In the genomic region with DNA sequence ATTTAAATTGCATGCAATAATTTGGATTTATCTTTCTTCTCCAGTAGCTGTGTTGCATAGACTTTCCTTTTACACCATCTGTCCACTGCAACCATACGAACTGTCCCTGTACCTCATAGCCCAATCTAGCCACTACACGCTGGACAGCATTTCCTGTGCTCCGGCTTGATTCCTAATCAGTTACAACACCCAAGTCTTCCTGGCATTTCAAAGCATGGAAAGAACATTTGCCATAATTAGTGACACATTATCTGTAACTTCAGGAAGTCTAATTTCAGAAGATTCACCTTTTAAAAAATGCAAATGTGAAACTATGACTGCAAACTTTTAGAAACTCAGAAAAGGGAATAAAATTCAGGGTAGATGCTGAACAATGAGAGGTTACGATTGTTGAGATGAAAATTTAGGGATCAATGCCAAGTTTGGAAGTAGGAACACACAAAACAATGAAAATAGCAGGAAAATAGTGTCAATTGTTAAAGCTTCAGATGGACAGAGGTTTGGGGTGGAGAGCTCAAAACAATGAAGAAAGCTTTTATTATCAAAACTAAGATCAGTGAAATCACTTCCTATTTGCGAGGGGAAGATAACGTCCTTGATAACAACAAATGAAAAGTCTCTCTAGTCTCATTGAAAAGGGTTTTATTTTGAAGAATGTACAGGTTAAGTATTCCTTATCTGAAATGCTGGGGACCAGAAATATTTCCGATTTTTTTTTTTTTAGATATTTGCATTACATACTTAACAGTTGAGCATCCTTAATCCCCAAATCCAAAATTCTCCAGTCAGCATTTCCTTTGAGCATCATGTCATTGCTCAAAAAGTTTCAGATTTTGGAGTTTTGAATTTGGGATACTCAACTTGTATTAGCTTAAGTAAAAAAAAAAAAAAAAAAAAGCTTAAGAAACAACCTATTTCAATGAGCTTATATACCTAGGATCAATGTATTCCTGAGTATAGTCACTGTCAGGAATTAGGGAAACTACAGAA, we compare ENCODE assay signal across 13 cellular contexts.
DNase-seq lines count a peak whose midpoint lies in the region; ATAC-seq and TF ChIP-seq lines count a peak whose summit lies in the region.
"Had no signal": no experiment of that assay in that cellular context is flagged by ENCODE, and none has a peak within 500 bp of the region (broad histone marks: within the 10 kb centered on the region; RNA-seq: fewer than 3 reads in every experiment).

No MANE protein-coding gene starts in this region.

- H2BK5ac ChIP-seq in trophoblast cell (ENCODE audit: low read depth, low read length, poor library complexity): no peak overlapping the region

- no peaks in the 10 kb centered on the region for H4K20me1 ChIP-seq in Loucy (ENCODE audit: insufficient read depth, low read length, poor library complexity, severe bottlenecking)

- H3K79me2 ChIP-seq in Loucy (ENCODE audit: insufficient read depth, low read length) (no peaks in the 10 kb centered on the region), trophoblast cell (ENCODE audit: control insufficient read depth, insufficient read depth, low read length, poor library complexity) (no peaks in the 10 kb centered on the region)

- H3K9ac ChIP-seq in Loucy (ENCODE audit: low read depth, low read length, poor library complexity, severe bottlenecking): no peak overlapping the region
- no peak overlapping the region for H3K9ac ChIP-seq in trophoblast cell (ENCODE audit: low read length)
- H3K9ac ChIP-seq: KMS-11 had no signal

- no peak overlapping the region for H3K14ac ChIP-seq in trophoblast cell (ENCODE audit: low read length)

- no peaks in the 10 kb centered on the region for H3K79me1 ChIP-seq in trophoblast cell (ENCODE audit: low read length)

- 25 to 31% methylated on average over 7 of the region's 7 CpGs for WGBS in body of pancreas, 2 donors
- whole genome bisulfite sequencing in stomach, 5 donors: 24 to 36% (median 33%) methylated on average over 7 of the region's 7 CpGs
- WGBS in trophoblast cell (ENCODE audit: extremely low coverage, insufficient coverage, insufficient read length): no CpG with 5 or more reads among the region's 7 CpGs

- no peak for TF ChIP-seq EP300 in stomach (IDR thresholded peaks at IDR 0.05)

- ATAC-seq in body of pancreas: peak; percentile 30
- ATAC-seq in left lobe of liver: peak; percentile 53
- ATAC-seq: activated CD4-positive, alpha-beta T cell treated with anti-CD3 and anti-CD28 coated beads for 36 hours; activated T-cell treated with anti-CD3 and anti-CD28 coated beads, Interleukin-2, amount 50 U/mL, for 4 hours had no signal

- no peak overlapping the region for H4K12ac ChIP-seq in trophoblast cell (ENCODE audit: low read depth, low read length)

- no peak overlapping the region for H3K4ac ChIP-seq in trophoblast cell (ENCODE audit: low read depth, low read length)

- H4K91ac ChIP-seq in trophoblast cell (ENCODE audit: low read depth, low read length): no peak overlapping the region

- no peak overlapping the region for H2BK120ac ChIP-seq in trophoblast cell (ENCODE audit: insufficient read depth, low read length, poor library complexity)

- H2AFZ ChIP-seq in Loucy (ENCODE audit: low read length) (no peak overlapping the region), trophoblast cell (ENCODE audit: insufficient read depth, low read length, poor library complexity) (no peak overlapping the region)

- DNase-seq in body of pancreas (no peak), left lobe of liver (ENCODE audit: low spot score) (no peak), stomach (no peak), NCI-H446 (lab: John Stamatoyannopoulos, UW) (no peak), ACHN (no peak), NCI-H2107 treated with DMSO at 0.1 percent for 48 hours (lab: John Stamatoyannopoulos, UW; ENCODE audit: unreplicated experiment) (no peak), trophoblast cell (no peak)
- DNase-seq: activated CD4-positive, alpha-beta T cell treated with anti-CD3 and anti-CD28 coated beads for 36 hours; activated T-cell treated with anti-CD3 and anti-CD28 coated beads, Interleukin-2, amount 50 U/mL, for 4 hours; aorta; Caco-2 had no signal

- H3K9me3 ChIP-seq in Loucy (ENCODE audit: insufficient read depth, low read depth, low read length): no peaks in the 10 kb centered on the region; the same call in 1 of the 2 replicates
- H3K9me3 ChIP-seq in body of pancreas: no peaks in the 10 kb centered on the region
- no peaks in the 10 kb centered on the region for H3K9me3 ChIP-seq in stomach
- no peaks in the 10 kb centered on the region for H3K9me3 ChIP-seq in trophoblast cell (ENCODE audit: insufficient read depth, low read depth, low read length)
- H3K9me3 ChIP-seq: Caco-2 had no signal

- H4K8ac ChIP-seq in trophoblast cell (ENCODE audit: low read depth, low read length): no peak overlapping the region

- no peak overlapping the region for H2AK5ac ChIP-seq in trophoblast cell (ENCODE audit: low read length)

- H3K27ac ChIP-seq in body of pancreas (peak overlapping the region in 3 of 4 donors; percentile 17 to 80 (median 52)), stomach (peak overlapping the region; percentile 71 to 87 (median 73)), trophoblast cell (ENCODE audit: low read depth, low read length) (no peak overlapping the region)
- H3K27ac ChIP-seq: KMS-11 had no signal

- no peaks in the 10 kb centered on the region for H3F3A ChIP-seq in Loucy (ENCODE audit: low read depth)

- no peaks in the 10 kb centered on the region for H3K27me3 ChIP-seq in Loucy (ENCODE audit: insufficient read depth, low read length, poor library complexity, severe bottlenecking)
- no peaks in the 10 kb centered on the region for H3K27me3 ChIP-seq in body of pancreas
- H3K27me3 ChIP-seq in stomach: no peaks in the 10 kb centered on the region
- H3K27me3 ChIP-seq in trophoblast cell (ENCODE audit: insufficient read depth, low read length): no peaks in the 10 kb centered on the region

- in situ Hi-C loops in ACHN (cut with HindIII; ENCODE audit: low pct_ligation_motif_present, low pct_unique_long_range_greater_than_20kb, low sequenced_read_pairs): no loop called here

- TF ChIP-seq POLR2A in body of pancreas (IDR thresholded peaks at IDR 0.05) (no peak), stomach (IDR thresholded peaks at IDR 0.05) (no peak)

- no peak overlapping the region for H3K18ac ChIP-seq in trophoblast cell (ENCODE audit: low read length)

- intact Hi-C loops in body of pancreas (cut with DNase I) (no loop called here), stomach (cut with DNase I; ENCODE audit: low total_unique reads) (no loop called here)

- no peak overlapping the region for H2BK12ac ChIP-seq in trophoblast cell (ENCODE audit: low read length)

- H3K4me3 ChIP-seq in Loucy (ENCODE audit: low read length, poor library complexity, severe bottlenecking) (peak overlapping the region; percentile 8), body of pancreas (no peak overlapping the region), stomach (no peak overlapping the region), trophoblast cell (ENCODE audit: low read depth, low read length) (no peak overlapping the region)

- H3K23ac ChIP-seq in trophoblast cell (ENCODE audit: low read length): no peak overlapping the region

- H3K4me2 ChIP-seq in Loucy (ENCODE audit: low read depth, low read length, poor library complexity, severe bottlenecking) (peak overlapping the region; percentile 46), trophoblast cell (ENCODE audit: low read length) (no peak overlapping the region)
- H3K4me2 ChIP-seq: KMS-11 had no signal

- H3K9me2 ChIP-seq in Loucy (replicated peaks; ENCODE audit: low read depth, low read length): no peaks in the 10 kb centered on the region

- H3K4me1 ChIP-seq in Loucy (ENCODE audit: insufficient read depth, low read length, poor library complexity, severe bottlenecking): peaks cover 41% of the 10 kb centered on the region
- peaks cover 45% of the 10 kb centered on the region for H3K4me1 ChIP-seq in body of pancreas
- peaks cover 31 to 49% (median 45%) of the 10 kb centered on the region in 4 donors for H3K4me1 ChIP-seq in stomach
- peaks cover 0 to 2% of the 10 kb centered on the region in 2 experiments for H3K4me1 ChIP-seq in trophoblast cell (ENCODE audit: control insufficient read depth in 1 of 2, insufficient read depth in 2 of 2, low read length in 2 of 2)

- TF ChIP-seq CTCF in Loucy (conservative IDR thresholded peaks at IDR 0.05; ENCODE audit: low read length) (no peak), body of pancreas (IDR thresholded peaks at IDR 0.05) (no peak), stomach (IDR thresholded peaks at IDR 0.05) (no peak)

- peaks cover 6% of the 10 kb centered on the region; the same call in 1 of the 2 replicates for H3K36me3 ChIP-seq in Loucy (ENCODE audit: insufficient read depth, low read length)
- H3K36me3 ChIP-seq in body of pancreas (replicated peaks in 1 of 2; ENCODE audit: insufficient read depth in 1 of 2, low read depth in 2 of 2): no peaks in the 10 kb centered on the region
- peaks cover 0 to 21% (median 16%) of the 10 kb centered on the region in 4 donors for H3K36me3 ChIP-seq in stomach
- H3K36me3 ChIP-seq in trophoblast cell (ENCODE audit: control insufficient read depth in 1 of 2, insufficient read depth in 2 of 2, low read length in 2 of 2): peaks cover 4 to 22% of the 10 kb centered on the region in 2 experiments
